In the genomic region with DNA sequence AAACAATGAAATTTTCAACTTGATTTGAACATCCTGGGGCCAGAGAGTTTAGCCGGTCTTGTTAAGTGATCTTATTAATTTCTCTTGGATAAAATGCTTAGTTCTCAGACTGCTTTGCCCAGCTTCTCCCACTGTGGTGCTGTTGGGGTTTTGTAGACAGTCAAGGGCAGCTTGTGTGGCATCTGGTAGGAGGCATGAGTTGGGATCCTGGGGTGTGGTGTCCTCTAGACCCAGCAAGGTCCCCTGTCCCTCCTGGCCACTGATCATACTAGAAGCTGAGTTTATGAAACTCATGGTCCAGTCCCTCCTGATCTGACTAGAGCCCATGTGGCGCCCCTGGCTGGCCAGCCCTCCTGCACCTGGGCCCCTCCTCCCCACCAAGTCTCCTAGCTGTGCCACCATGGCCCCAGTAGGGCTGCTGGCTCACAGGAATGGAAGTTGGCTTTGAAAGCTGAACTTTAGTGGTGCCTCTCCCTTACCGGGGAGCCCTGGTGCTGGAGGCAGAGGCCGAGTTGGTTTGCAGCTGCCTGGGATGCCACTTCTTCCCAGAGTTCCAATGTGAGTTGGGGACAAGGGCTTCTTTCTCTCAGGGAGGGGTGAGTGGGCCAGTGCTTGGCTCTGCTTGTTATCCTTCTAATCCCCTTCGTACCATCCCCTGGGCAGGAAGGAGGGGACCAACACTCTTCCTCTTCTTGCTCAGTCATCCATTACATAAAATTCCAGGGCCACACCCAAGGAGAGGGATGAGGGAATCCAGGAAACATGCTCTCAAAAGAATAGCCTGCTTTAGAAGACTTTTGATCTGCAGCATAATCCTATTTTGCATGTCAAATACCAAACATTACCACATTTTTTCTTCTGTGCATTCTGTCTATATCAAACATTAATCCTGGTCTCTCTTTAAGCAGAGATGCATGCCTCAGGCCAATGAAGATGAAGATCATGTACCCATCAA, we compare ENCODE assay signal across 1 cellular context.
TF ChIP-seq lines count a peak whose summit lies in the region.

No MANE protein-coding gene starts in this region.

TF ChIP-seq in GM12891, 5 proteins besides CTCF, POLR2A, EP300 and RAD21:
- TF ChIP-seq PAX5 (IDR thresholded peaks at IDR 0.05; ENCODE audit: insufficient read depth, low read length, severe bottlenecking) (no peak), POLR2AphosphoS5 (IDR thresholded peaks at IDR 0.05; ENCODE audit: low read depth, low read length) (no peak), SPI1 (IDR thresholded peaks at IDR 0.05; ENCODE audit: low read depth, low read length) (no peak), POU2F2 (IDR thresholded peaks at IDR 0.05; ENCODE audit: low read depth, low read length) (no peak), TAF1 (IDR thresholded peaks at IDR 0.05; ENCODE audit: low read depth, low read length) (no peak)
